In genomic region chr1:154747841-154748766, GRCh38 we compare ENCODE assay signal across 10 cellular contexts.
DNase-seq lines count a peak whose midpoint lies in the region; ATAC-seq and TF ChIP-seq lines count a peak whose summit lies in the region.
"Had no signal": no experiment of that assay in that cellular context is flagged by ENCODE, and none has a peak within 500 bp of the region (broad histone marks: within the 10 kb centered on the region; RNA-seq: fewer than 3 reads in every experiment).

No MANE protein-coding gene starts in this region.

- H3K9me3 Mint-ChIP-seq in T-helper 2 cell treated with Interferon-gamma antibody and Interleukin-4, amounts not matched to agents 5 μg/mL and 100 μg/mL, for 36 hours, result no peaks in the 10 kb centered on the region

- H3K27ac Mint-ChIP-seq in T-helper 2 cell treated with Interferon-gamma antibody and Interleukin-4, amounts not matched to agents 5 μg/mL and 100 μg/mL, for 36 hours, result peak overlapping the region; percentile 89

- H3K27ac ChIP-seq in coronary artery, result no peak overlapping the region
- H3K27ac ChIP-seq: A549, SJSA1 had no signal

- no peaks in the 10 kb centered on the region for H3K36me3 Mint-ChIP-seq in T-helper 2 cell treated with Interferon-gamma antibody and Interleukin-4, amounts not matched to agents 5 μg/mL and 100 μg/mL, for 36 hours (ENCODE audit: low read depth)

- peaks cover 4% of the 10 kb centered on the region for H3K27me3 Mint-ChIP-seq in T-helper 2 cell treated with Interferon-gamma antibody and Interleukin-4, amounts not matched to agents 5 μg/mL and 100 μg/mL, for 36 hours (ENCODE audit: low read depth)

- H3K4me3 ChIP-seq in coronary artery, result no peak overlapping the region
- H3K4me3 ChIP-seq: A549, SJSA1 had no signal

- peaks cover 70% of the 10 kb centered on the region for H3K4me1 Mint-ChIP-seq in T-helper 2 cell treated with Interferon-gamma antibody and Interleukin-4, amounts not matched to agents 5 μg/mL and 100 μg/mL, for 36 hours (ENCODE audit: low read depth)

- peak overlapping the region; percentile 84 for H3K4me3 Mint-ChIP-seq in T-helper 2 cell treated with Interferon-gamma antibody and Interleukin-4, amounts not matched to agents 5 μg/mL and 100 μg/mL, for 36 hours

- TF ChIP-seq CTCF in coronary artery (IDR thresholded peaks at IDR 0.05), result no peak

- ATAC-seq in HG03439 (IDR thresholded peaks at IDR 0.05; ENCODE audit: unreplicated experiment), result peak; percentile 66

- DNase-seq in NCI-H1417 (lab: John Stamatoyannopoulos, UW), result peak; percentile 29 to 93 (median 67)
- DNase-seq in NCI-H1417 treated with DMSO at 0.1 percent for 48 hours (lab: John Stamatoyannopoulos, UW), result no peak
- DNase-seq in T-helper 2 cell treated with Interferon-gamma antibody and Interleukin-4, amounts not matched to agents 5 μg/mL and 100 μg/mL, for 36 hours (ENCODE audit: low spot score), result peak; percentile 68
- peak; percentile 59 for DNase-seq in coronary artery (ENCODE audit: low spot score)
- peak; percentile 64 for DNase-seq in stimulated activated CD4-positive, alpha-beta T cell treated with anti-CD3 and anti-CD28 coated beads, Interleukin-1b, Interleukin-23, amount 100 ng/mL, for 48 hours
- DNase-seq in kidney tubule cell (ENCODE audit: low spot score), result no peak
- no peak for DNase-seq in HK-2 (ENCODE audit: unreplicated experiment)

Comparison
In these comparisons a context has a peak if more than half of its experiments do, and no peak if none do; other contexts are left out.
1. DNase-seq: peak in NCI-H1417 (3 of 3), T-helper 2 cell treated with Interferon-gamma antibody and Interleukin-4, amounts not matched to agents 5 μg/mL and 100 μg/mL, for 36 hours (single experiment), coronary artery (single experiment) and stimulated activated CD4-positive, alpha-beta T cell treated with anti-CD3 and anti-CD28 coated beads, Interleukin-1b, Interleukin-23, amount 100 ng/mL, for 48 hours (single experiment); none in NCI-H1417 treated with DMSO at 0.1 percent for 48 hours (single experiment), kidney tubule cell (single experiment) and HK-2 (single experiment).